22 cellular contexts compared by ENCODE assay signal in genomic region chr12:66323017-66323416, GRCh38.
"Had no signal": no experiment of that assay in that cellular context is flagged by ENCODE, and none has a peak within 500 bp of the region (broad histone marks: within the 10 kb centered on the region; RNA-seq: fewer than 3 reads in every experiment).

No MANE protein-coding gene starts in this region.

- H3K27ac Mint-ChIP-seq: memory B cell; mesothelial cell of epicardium; nephron; progenitor cell of endocrine pancreas; stimulated activated naive CD8-positive, alpha-beta T cell treated with anti-CD3 and anti-CD28 coated beads, Interleukin-15, Interleukin-2, amounts not matched to agents 100 ng/mL and 50 ng/mL, for 24 hours had no signal

- H3K4me1 ChIP-seq: esophagus squamous epithelium, gastroesophageal sphincter, left ventricle myocardium inferior, lower lobe of right lung, pancreas, testis, tibial nerve, upper lobe of right lung, vagina had no signal

- H3K4me1 Mint-ChIP-seq: mesothelial cell of epicardium, nephron had no signal

- H3K9me3 ChIP-seq: esophagus squamous epithelium, gastroesophageal sphincter, left ventricle myocardium inferior, lower lobe of right lung, pancreas, testis, tibial nerve, upper lobe of right lung, vagina had no signal

- H3K27me3 ChIP-seq: esophagus squamous epithelium, gastroesophageal sphincter, pancreas, testis, tibial nerve, upper lobe of right lung, vagina had no signal

- H3K27ac ChIP-seq: esophagus squamous epithelium, gastroesophageal sphincter, left ventricle myocardium inferior, lower lobe of right lung, pancreas, testis, tibial nerve, upper lobe of right lung, vagina had no signal

- H3K9me3 Mint-ChIP-seq: immature natural killer cell; memory B cell; mesothelial cell of epicardium; nephron; stimulated activated naive CD8-positive, alpha-beta T cell treated with anti-CD3 and anti-CD28 coated beads, Interleukin-15, Interleukin-2, amounts not matched to agents 100 ng/mL and 50 ng/mL, for 24 hours had no signal

- H3K4me3 Mint-ChIP-seq: immature natural killer cell; memory B cell; mesothelial cell of epicardium; nephron; stimulated activated naive CD8-positive, alpha-beta T cell treated with anti-CD3 and anti-CD28 coated beads, Interleukin-15, Interleukin-2, amounts not matched to agents 100 ng/mL and 50 ng/mL, for 24 hours had no signal

- H3K27me3 Mint-ChIP-seq: memory B cell; progenitor cell of endocrine pancreas; stimulated activated naive CD8-positive, alpha-beta T cell treated with anti-CD3 and anti-CD28 coated beads, Interleukin-15, Interleukin-2, amounts not matched to agents 100 ng/mL and 50 ng/mL, for 24 hours had no signal

- DNase-seq: dermis blood vessel endothelial cell; esophagus squamous epithelium; foreskin fibroblast; glutamatergic neuron; immature natural killer cell; left ventricle myocardium inferior; lower lobe of right lung; occipital lobe; pancreas; right cardiac atrium; small intestine; stimulated activated CD4-positive, alpha-beta T cell treated with anti-CD3 and anti-CD28 coated beads, Interleukin-2, amount 100 ng/mL, for 48 hours; testis; upper lobe of right lung had no signal

- H3K36me3 ChIP-seq: pancreas, vagina had no signal

- ATAC-seq: gastroesophageal sphincter, lower lobe of right lung, pancreas, right cardiac atrium, upper lobe of right lung had no signal

- H3K4me3 ChIP-seq: esophagus squamous epithelium, gastroesophageal sphincter, left ventricle myocardium inferior, lower lobe of right lung, pancreas, testis, tibial nerve, upper lobe of right lung, vagina had no signal
